22 cellular contexts compared by ENCODE assay signal in the genomic region with DNA sequence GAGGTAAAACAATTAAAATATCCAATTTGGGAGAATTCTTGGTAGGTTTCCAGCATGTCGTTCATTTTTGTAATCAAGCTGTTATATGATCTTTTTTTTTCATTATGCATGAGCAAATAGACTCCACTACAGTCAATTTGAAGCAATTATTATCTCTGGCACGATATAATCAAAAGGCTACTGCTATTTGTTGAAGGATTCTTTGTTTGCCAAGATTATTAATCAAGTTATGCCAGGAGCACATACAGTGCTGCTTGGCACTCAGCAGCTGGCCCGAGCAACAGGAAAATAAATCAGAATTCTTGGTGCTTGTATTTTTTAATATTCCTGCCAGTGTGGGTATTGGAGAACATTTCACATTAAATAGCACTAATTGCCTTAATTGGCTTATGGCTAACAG.
DNase-seq lines count a peak whose midpoint lies in the region; ATAC-seq, FAIRE-seq and TF ChIP-seq lines count a peak whose summit lies in the region.
"Had no signal": no experiment of that assay in that cellular context is flagged by ENCODE, and none has a peak within 500 bp of the region (broad histone marks: within the 10 kb centered on the region; RNA-seq: fewer than 3 reads in every experiment).

No MANE protein-coding gene starts in this region.

- peak; percentile 11 for DNase-seq in DMS 273 treated with DMSO at 0.1 percent for 48 hours (lab: John Stamatoyannopoulos, UW)
- no peak for DNase-seq in DMS 273 (lab: John Stamatoyannopoulos, UW; ENCODE audit: unreplicated experiment)
- peak; percentile 54 for DNase-seq in NCI-H146 (lab: John Stamatoyannopoulos, UW)
- peak; percentile 88 for DNase-seq in NCI-H69 (lab: John Stamatoyannopoulos, UW)
- no peak for DNase-seq in pancreas
- DNase-seq in hippocampal formation (lab: John Stamatoyannopoulos, UW), result no peak
- DNase-seq in GM13977 (ENCODE audit: low spot score), result no peak
- DNase-seq in RCC 7860 (ENCODE audit: low spot score), result no peak
- DNase-seq: 8988T; activated CD4-positive, alpha-beta T cell treated with anti-CD3 and anti-CD28 coated beads for 48 hours; activated T-cell treated with anti-CD3 and anti-CD28 coated beads, Interleukin-2, amount 50 U/mL, for 24 hours; brain microvascular endothelial cell; CD4-positive, alpha-beta T cell; DMS53; effector CD4-positive, alpha-beta T cell; erythroblast; Kasumi-1; naive B cell; NCI-H345; nucleus accumbens; SJCRH30 had no signal

- no peak overlapping the region for H3K4me3 ChIP-seq in pancreas
- H3K4me3 ChIP-seq: SJCRH30 had no signal

- H3K4me1 ChIP-seq in pancreas, result peaks cover 7 to 12% (median 8%) of the 10 kb centered on the region in 3 donors

- FAIRE-seq in pancreas (lab: Jason Lieb, UNC), result no peak
- FAIRE-seq in RCC 7860 (lab: Jason Lieb, UNC), result no peak

- intact Hi-C loops in pancreas (cut with DNase I), result no loop called here

- no peak overlapping the region for H3K27ac ChIP-seq in pancreas
- H3K27ac ChIP-seq: brain microvascular endothelial cell, SJCRH30 had no signal

- ATAC-seq in pancreas, result peak; percentile 50 to 78 (median 62)
- ATAC-seq: left lobe of liver had no signal

- no peaks in the 10 kb centered on the region for H3K36me3 ChIP-seq in pancreas
- H3K36me3 ChIP-seq: brain microvascular endothelial cell, SJCRH30 had no signal

- no peaks in the 10 kb centered on the region for H3K9me3 ChIP-seq in pancreas
- H3K9me3 ChIP-seq: SJCRH30 had no signal

- in situ Hi-C loops in GM13977 (cut with MboI; ENCODE audit: low pct_unique_long_range_greater_than_20kb, low sequenced_read_pairs, unreplicated experiment), result no loop called here

- WGBS in pancreas, 2 donors, result 5 to 8% methylated on average over 3 of the region's 3 CpGs

- no peak for TF ChIP-seq CTCF in pancreas (IDR thresholded peaks at IDR 0.05)
- no peak for TF ChIP-seq CTCF in GM13977 (IDR thresholded peaks at IDR 0.05; ENCODE audit: extremely low read depth, insufficient read depth, missing control alignments)

- no peaks in the 10 kb centered on the region for H3K27me3 ChIP-seq in pancreas
- H3K27me3 ChIP-seq: brain microvascular endothelial cell, SJCRH30 had no signal

Comparison
In these comparisons a context has a peak if more than half of its experiments do, and no peak if none do; other contexts are left out.
1. DNase-seq: peak in DMS 273 treated with DMSO at 0.1 percent for 48 hours (single experiment), NCI-H146 (single experiment) and NCI-H69 (single experiment); none in DMS 273 (single experiment), pancreas (0 of 6), hippocampal formation (0 of 2), GM13977 (single experiment) and RCC 7860 (single experiment).